In genomic region chr13:76885203-76886004, GRCh38 we compare ENCODE assay signal across 8 cellular contexts. TPM values are rescaled to one million over a fixed set of nuclear protein-coding genes. Genes with fewer than 3 reads are reported as not detected.
DNase-seq lines count a peak whose midpoint lies in the region; FAIRE-seq and TF ChIP-seq lines count a peak whose summit lies in the region.

No MANE protein-coding gene starts in this region.

- POLR2A ChIA-PET in HEK293T (lab: Yijun Ruan, JAX), result interaction anchor here (0.6 to 3.0 kb wide), 14 partner anchors 11 to 530 kb away, joined by 3 to 20 read pairs (median 4); partner anchors contain the start of genes CLN5 and FBXL3

- H3K9me3 ChIP-seq in kidney (ENCODE audit: control insufficient read depth in 1 of 2, low read length in 2 of 2), result no peaks in the 10 kb centered on the region

- H3K9ac ChIP-seq in kidney (ENCODE audit: low read length in 2 of 2), result peak overlapping the region; percentile 21 to 36

- TF ChIP-seq CTCF in NB4 (IDR thresholded peaks at IDR 0.05; ENCODE audit: low read depth, low read length) (peak; percentile 18), WI38 (IDR thresholded peaks at IDR 0.05; ENCODE audit: low read depth, low read length) (no peak), cardiac fibroblast (IDR thresholded peaks at IDR 0.05; ENCODE audit: low read depth, low read length) (peak; percentile 50), kidney (IDR thresholded peaks at IDR 0.05; ENCODE audit: borderline replicate concordance, extremely low read depth, insufficient read depth) (peak; percentile 58)

- DNase-seq in GM12892 (ENCODE audit: insufficient read length), result peak; percentile 39
- DNase-seq in HEK293T (ENCODE audit: extremely low spot score), result peak; percentile 75
- peak; percentile 74 for DNase-seq in NB4 (ENCODE audit: low read depth)
- peak; percentile 82 to 83 for DNase-seq in cardiac fibroblast (ENCODE audit: low read depth in 2 of 2)
- DNase-seq in kidney, result peak; percentile 93
- DNase-seq in stimulated activated CD4-positive, alpha-beta T cell treated with anti-CD3 and anti-CD28 coated beads, Interleukin-15, amount 100 ng/mL, for 24 hours, result peak; percentile 68
- no peak for DNase-seq in DMS114 treated with DMSO at 0.1 percent for 48 hours (lab: John Stamatoyannopoulos, UW; ENCODE audit: unreplicated experiment)

- CTCF ChIA-PET in HEK293T (lab: Yijun Ruan, JAX), result interaction anchor here (0.6 to 3.4 kb wide), 18 partner anchors 9 to 1190 kb away, joined by 3 to 20 read pairs (median 5); no protein-coding TSS in a partner anchor

- H3K4me3 ChIP-seq in NB4 (ENCODE audit: low read depth, low read length) (peak overlapping the region; percentile 21), WI38 (ENCODE audit: low read depth, low read length) (peak overlapping the region; percentile 70), cardiac fibroblast (replicated peaks in 1 of 2; ENCODE audit: low read depth in 2 of 2, low read length in 2 of 2) (peak overlapping the region; percentile 76 to 82), kidney (ENCODE audit: low read length in 2 of 2) (peak overlapping the region; percentile 70 to 72)

- peak; percentile 92 for FAIRE-seq in GM12892 (lab: Jason Lieb, UNC)
- FAIRE-seq in kidney (lab: Jason Lieb, UNC), result no peak

- H3K27ac ChIP-seq in kidney (ENCODE audit: low read depth in 2 of 2, low read length in 2 of 2), result peak overlapping the region; percentile 63 to 89

- peaks cover 4 to 6% of the 10 kb centered on the region in 2 donors for H3K4me1 ChIP-seq in kidney (ENCODE audit: control insufficient read depth in 1 of 2, insufficient read depth in 1 of 2, low read depth in 1 of 2, low read length in 2 of 2)

- intact Hi-C loops in kidney (cut with DNase I), result no loop called here

- TF ChIP-seq POLR2A in GM12892 (IDR thresholded peaks at IDR 0.05; ENCODE audit: low read depth, low read length) (peak; percentile 49; the same call in 1 of the 2 replicates), NB4 (IDR thresholded peaks at IDR 0.05; ENCODE audit: extremely low read depth, insufficient read length) (no peak)

- H3K36me3 ChIP-seq in kidney (ENCODE audit: control insufficient read depth in 1 of 2, insufficient read depth in 2 of 2, low read length in 2 of 2), result no peaks in the 10 kb centered on the region

TF ChIP-seq in HEK293T, 16 proteins besides CTCF, POLR2A, EP300 and RAD21:
- TF ChIP-seq SUZ12 (IDR thresholded peaks at IDR 0.05), result no peak
- TF ChIP-seq ARNT (IDR thresholded peaks at IDR 0.05), result 0 out of 2 replicates have a peak, but pooled peaks have one; percentile 24
- no peak for TF ChIP-seq SP1 (IDR thresholded peaks at IDR 0.05)
- no peak for TF ChIP-seq NFRKB (IDR thresholded peaks at IDR 0.05)
- TF ChIP-seq ZNF384 (IDR thresholded peaks at IDR 0.05), result no peak
- 0 out of 2 replicates have a peak, but pooled peaks have one; percentile 37 for TF ChIP-seq FOXM1 (IDR thresholded peaks at IDR 0.05; ENCODE audit: borderline replicate concordance)
- no peak for TF ChIP-seq FOXA1 (IDR thresholded peaks at IDR 0.05)
- TF ChIP-seq BHLHE40 (IDR thresholded peaks at IDR 0.05; ENCODE audit: borderline replicate concordance), result no peak
- no peak for TF ChIP-seq HDGF (IDR thresholded peaks at IDR 0.05; ENCODE audit: borderline replicate concordance)
- no peak for TF ChIP-seq PKNOX1 (IDR thresholded peaks at IDR 0.05)
- no peak for TF ChIP-seq TARDBP (IDR thresholded peaks at IDR 0.05)
- TF ChIP-seq CTBP1 (IDR thresholded peaks at IDR 0.05; ENCODE audit: borderline replicate concordance), result peak; percentile 31; the same call in 1 of the 2 replicates
- TF ChIP-seq L3MBTL2 (conservative IDR thresholded peaks at IDR 0.05), result peak; percentile 96
- TF ChIP-seq ELF4 (IDR thresholded peaks at IDR 0.05), result no peak
- TF ChIP-seq LEF1 (IDR thresholded peaks at IDR 0.05; ENCODE audit: borderline replicate concordance), result peak; percentile 90
- no peak for TF ChIP-seq FOXK2 (IDR thresholded peaks at IDR 0.05)
TF ChIP-seq in HEK293T: peak in this region for 5.

RNA-seq across cellular contexts. Expression of gene KCTD12, which starts 0.8 kb away (rescaled TPM):
- polyA plus RNA-seq in GM12892 (2012; ENCODE audit: missing spikeins), result 7.1 TPM
- total RNA-seq in kidney, result 132 TPM
- 18.0 TPM for polyA plus RNA-seq in kidney (ENCODE audit: insufficient read depth, low read depth, low replicate concordance)

Comparison
In these comparisons a context has a peak if more than half of its experiments do, and no peak if none do; other contexts are left out.
1. H3K4me3 ChIP-seq: peak in every context shown above with its lines; median percentile 79 in cardiac fibroblast; 71 in kidney; 70 in WI38; 21 in NB4.